In the genomic region with DNA sequence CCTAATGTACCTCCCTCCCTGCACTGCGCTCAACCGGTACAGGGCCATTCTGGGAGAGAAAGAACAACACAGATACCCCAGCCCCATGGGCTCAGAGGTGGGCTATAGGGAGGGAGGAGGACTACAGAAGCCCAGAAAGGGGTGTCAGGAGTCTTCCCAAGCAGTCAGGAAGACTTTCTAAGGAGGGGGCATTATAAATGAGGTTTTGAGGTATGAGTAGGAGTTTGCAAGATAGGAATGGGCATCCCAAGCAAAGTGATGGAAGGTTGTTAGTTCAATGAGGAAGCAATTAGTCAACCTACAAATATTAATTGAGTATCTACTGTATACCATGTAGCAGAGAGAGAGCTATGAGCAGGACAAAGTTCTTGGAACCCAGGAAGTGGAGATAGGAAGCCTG, we compare ENCODE assay signal across 2 cellular contexts.
TF ChIP-seq lines count a peak whose summit lies in the region.

No MANE protein-coding gene starts in this region.

TF ChIP-seq in SK-N-SH treated with all-trans-retinoic acid at 6 μM for 48 hours, 23 proteins besides CTCF, POLR2A, EP300 and RAD21:
- TF ChIP-seq, protein P1, sequence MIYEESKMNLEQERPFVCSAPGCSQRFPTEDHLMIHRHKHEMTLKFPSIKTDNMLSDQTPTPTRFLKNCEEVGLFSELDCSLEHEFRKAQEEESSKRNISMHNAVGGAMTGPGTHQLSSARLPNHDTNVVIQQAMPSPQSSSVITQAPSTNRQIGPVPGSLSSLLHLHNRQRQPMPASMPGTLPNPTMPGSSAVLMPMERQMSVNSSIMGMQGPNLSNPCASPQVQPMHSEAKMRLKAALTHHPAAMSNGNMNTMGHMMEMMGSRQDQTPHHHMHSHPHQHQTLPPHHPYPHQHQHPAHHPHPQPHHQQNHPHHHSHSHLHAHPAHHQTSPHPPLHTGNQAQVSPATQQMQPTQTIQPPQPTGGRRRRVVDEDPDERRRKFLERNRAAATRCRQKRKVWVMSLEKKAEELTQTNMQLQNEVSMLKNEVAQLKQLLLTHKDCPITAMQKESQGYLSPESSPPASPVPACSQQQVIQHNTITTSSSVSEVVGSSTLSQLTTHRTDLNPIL (CRISPR knock-in tag; IDR thresholded peaks at IDR 0.05; ENCODE audit: low read depth): no peak
- TF ChIP-seq TCF4 (CRISPR knock-in tag; IDR thresholded peaks at IDR 0.05; ENCODE audit: borderline replicate concordance): no peak
- peak; percentile 99 for TF ChIP-seq ZFP3 (CRISPR knock-in tag; IDR thresholded peaks at IDR 0.05)
- TF ChIP-seq ZC3H10 (CRISPR knock-in tag; IDR thresholded peaks at IDR 0.05): no peak

TF ChIP-seq in SK-N-SH, 30 proteins besides CTCF, POLR2A, EP300 and RAD21:
- TF ChIP-seq EZH2phosphoT487 (IDR thresholded peaks at IDR 0.05; ENCODE audit: borderline replicate concordance, low read depth): no peak
- TF ChIP-seq MXI1 (IDR thresholded peaks at IDR 0.05; ENCODE audit: low read depth, low read length): no peak
- TF ChIP-seq, protein P2, sequence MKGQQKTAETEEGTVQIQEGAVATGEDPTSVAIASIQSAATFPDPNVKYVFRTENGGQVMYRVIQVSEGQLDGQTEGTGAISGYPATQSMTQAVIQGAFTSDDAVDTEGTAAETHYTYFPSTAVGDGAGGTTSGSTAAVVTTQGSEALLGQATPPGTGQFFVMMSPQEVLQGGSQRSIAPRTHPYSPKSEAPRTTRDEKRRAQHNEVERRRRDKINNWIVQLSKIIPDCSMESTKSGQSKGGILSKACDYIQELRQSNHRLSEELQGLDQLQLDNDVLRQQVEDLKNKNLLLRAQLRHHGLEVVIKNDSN (IDR thresholded peaks at IDR 0.05; ENCODE audit: borderline replicate concordance, low read depth): no peak
